ENCODE assay signal across 1 cellular context in the genomic region with DNA sequence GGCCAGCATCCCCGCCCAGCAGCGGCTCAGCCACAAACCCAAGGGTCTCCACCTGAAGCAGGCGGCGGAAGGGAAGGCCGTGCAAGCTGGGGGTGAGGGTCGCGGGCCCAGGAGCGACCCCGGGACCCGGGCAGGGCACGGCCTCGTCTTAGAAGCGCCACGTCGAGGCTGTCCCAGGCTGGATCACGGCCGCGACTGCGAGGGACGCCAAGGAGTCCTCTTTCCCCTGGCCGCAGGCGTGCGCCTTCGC.
A peak's percentile ranks its signal among the peaks of the same experiment; 100 is the strongest.
TF ChIP-seq lines count a peak whose summit lies in the region.

No MANE protein-coding gene starts in this region.

TF ChIP-seq in K562, 482 proteins besides CTCF, POLR2A, EP300 and RAD21 (continued from another document and continues in another):
- TF ChIP-seq, protein P1, sequence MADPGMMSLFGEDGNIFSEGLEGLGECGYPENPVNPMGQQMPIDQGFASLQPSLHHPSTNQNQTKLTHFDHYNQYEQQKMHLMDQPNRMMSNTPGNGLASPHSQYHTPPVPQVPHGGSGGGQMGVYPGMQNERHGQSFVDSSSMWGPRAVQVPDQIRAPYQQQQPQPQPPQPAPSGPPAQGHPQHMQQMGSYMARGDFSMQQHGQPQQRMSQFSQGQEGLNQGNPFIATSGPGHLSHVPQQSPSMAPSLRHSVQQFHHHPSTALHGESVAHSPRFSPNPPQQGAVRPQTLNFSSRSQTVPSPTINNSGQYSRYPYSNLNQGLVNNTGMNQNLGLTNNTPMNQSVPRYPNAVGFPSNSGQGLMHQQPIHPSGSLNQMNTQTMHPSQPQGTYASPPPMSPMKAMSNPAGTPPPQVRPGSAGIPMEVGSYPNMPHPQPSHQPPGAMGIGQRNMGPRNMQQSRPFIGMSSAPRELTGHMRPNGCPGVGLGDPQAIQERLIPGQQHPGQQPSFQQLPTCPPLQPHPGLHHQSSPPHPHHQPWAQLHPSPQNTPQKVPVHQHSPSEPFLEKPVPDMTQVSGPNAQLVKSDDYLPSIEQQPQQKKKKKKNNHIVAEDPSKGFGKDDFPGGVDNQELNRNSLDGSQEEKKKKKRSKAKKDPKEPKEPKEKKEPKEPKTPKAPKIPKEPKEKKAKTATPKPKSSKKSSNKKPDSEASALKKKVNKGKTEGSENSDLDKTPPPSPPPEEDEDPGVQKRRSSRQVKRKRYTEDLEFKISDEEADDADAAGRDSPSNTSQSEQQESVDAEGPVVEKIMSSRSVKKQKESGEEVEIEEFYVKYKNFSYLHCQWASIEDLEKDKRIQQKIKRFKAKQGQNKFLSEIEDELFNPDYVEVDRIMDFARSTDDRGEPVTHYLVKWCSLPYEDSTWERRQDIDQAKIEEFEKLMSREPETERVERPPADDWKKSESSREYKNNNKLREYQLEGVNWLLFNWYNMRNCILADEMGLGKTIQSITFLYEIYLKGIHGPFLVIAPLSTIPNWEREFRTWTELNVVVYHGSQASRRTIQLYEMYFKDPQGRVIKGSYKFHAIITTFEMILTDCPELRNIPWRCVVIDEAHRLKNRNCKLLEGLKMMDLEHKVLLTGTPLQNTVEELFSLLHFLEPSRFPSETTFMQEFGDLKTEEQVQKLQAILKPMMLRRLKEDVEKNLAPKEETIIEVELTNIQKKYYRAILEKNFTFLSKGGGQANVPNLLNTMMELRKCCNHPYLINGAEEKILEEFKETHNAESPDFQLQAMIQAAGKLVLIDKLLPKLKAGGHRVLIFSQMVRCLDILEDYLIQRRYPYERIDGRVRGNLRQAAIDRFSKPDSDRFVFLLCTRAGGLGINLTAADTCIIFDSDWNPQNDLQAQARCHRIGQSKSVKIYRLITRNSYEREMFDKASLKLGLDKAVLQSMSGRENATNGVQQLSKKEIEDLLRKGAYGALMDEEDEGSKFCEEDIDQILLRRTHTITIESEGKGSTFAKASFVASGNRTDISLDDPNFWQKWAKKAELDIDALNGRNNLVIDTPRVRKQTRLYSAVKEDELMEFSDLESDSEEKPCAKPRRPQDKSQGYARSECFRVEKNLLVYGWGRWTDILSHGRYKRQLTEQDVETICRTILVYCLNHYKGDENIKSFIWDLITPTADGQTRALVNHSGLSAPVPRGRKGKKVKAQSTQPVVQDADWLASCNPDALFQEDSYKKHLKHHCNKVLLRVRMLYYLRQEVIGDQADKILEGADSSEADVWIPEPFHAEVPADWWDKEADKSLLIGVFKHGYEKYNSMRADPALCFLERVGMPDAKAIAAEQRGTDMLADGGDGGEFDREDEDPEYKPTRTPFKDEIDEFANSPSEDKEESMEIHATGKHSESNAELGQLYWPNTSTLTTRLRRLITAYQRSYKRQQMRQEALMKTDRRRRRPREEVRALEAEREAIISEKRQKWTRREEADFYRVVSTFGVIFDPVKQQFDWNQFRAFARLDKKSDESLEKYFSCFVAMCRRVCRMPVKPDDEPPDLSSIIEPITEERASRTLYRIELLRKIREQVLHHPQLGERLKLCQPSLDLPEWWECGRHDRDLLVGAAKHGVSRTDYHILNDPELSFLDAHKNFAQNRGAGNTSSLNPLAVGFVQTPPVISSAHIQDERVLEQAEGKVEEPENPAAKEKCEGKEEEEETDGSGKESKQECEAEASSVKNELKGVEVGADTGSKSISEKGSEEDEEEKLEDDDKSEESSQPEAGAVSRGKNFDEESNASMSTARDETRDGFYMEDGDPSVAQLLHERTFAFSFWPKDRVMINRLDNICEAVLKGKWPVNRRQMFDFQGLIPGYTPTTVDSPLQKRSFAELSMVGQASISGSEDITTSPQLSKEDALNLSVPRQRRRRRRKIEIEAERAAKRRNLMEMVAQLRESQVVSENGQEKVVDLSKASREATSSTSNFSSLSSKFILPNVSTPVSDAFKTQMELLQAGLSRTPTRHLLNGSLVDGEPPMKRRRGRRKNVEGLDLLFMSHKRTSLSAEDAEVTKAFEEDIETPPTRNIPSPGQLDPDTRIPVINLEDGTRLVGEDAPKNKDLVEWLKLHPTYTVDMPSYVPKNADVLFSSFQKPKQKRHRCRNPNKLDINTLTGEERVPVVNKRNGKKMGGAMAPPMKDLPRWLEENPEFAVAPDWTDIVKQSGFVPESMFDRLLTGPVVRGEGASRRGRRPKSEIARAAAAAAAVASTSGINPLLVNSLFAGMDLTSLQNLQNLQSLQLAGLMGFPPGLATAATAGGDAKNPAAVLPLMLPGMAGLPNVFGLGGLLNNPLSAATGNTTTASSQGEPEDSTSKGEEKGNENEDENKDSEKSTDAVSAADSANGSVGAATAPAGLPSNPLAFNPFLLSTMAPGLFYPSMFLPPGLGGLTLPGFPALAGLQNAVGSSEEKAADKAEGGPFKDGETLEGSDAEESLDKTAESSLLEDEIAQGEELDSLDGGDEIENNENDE (IDR thresholded peaks at IDR 0.05; ENCODE audit: low read depth, low read length), result no peak
- TF ChIP-seq POLR3A (IDR thresholded peaks at IDR 0.05; ENCODE audit: borderline replicate concordance, extremely low read depth, insufficient read depth, insufficient read length) (no peak), POLR2B (IDR thresholded peaks at IDR 0.05; ENCODE audit: low read depth, partially characterized antibody) (peak; percentile 73), RBM39 (optimal IDR thresholded peaks at IDR 0.05; ENCODE audit: low read depth, low read length) (no peak), HNRNPUL1 (IDR thresholded peaks at IDR 0.05; ENCODE audit: low read length) (no peak), ZKSCAN8 (CRISPR knock-in tag; IDR thresholded peaks at IDR 0.05) (no peak), ZNF263 (CRISPR knock-in tag; IDR thresholded peaks at IDR 0.05; ENCODE audit: borderline replicate concordance) (peak; percentile 73; the same call in 1 of the 2 replicates), JUN (IDR thresholded peaks at IDR 0.05; ENCODE audit: borderline replicate concordance, low read depth, low read length) (no peak; the same call in 1 of the 2 replicates), JUN (CRISPR knock-in tag; IDR thresholded peaks at IDR 0.05; ENCODE audit: borderline replicate concordance) (peak; percentile 12), GATAD2B (IDR thresholded peaks at IDR 0.05; ENCODE audit: borderline replicate concordance) (no peak), ERF (CRISPR knock-in tag; IDR thresholded peaks at IDR 0.05) (peak; percentile 36; the same call in 1 of the 2 replicates), PHB (CRISPR knock-in tag; IDR thresholded peaks at IDR 0.05) (peak; percentile 92; the same call in 1 of the 2 replicates), ZNF830 (CRISPR knock-in tag; IDR thresholded peaks at IDR 0.05) (0 out of 2 replicates have a peak, but pooled peaks have one; percentile 20), DPF2 (IDR thresholded peaks at IDR 0.05) (peak; percentile 38; the same call in 1 of the 2 replicates), CSDE1 (IDR thresholded peaks at IDR 0.05) (no peak; a peak in 1 of 4 replicates), CBFB (CRISPR knock-in tag; IDR thresholded peaks at IDR 0.05) (peak; percentile 78; the same call in 1 of the 2 replicates), NCOA1 (IDR thresholded peaks at IDR 0.05; ENCODE audit: low read depth) (no peak), FOXM1 (IDR thresholded peaks at IDR 0.05; ENCODE audit: low read depth) (no peak), FOXM1 (CRISPR knock-in tag; IDR thresholded peaks at IDR 0.05; ENCODE audit: low read depth) (no peak), RBM22 (IDR thresholded peaks at IDR 0.05; ENCODE audit: low read depth, low read length, poor library complexity, severe bottlenecking) (no peak), NR4A1 (CRISPR knock-in tag; IDR thresholded peaks at IDR 0.05) (no peak), NR4A1 (tag; IDR thresholded peaks at IDR 0.05) (peak; percentile 44; the same call in 1 of the 2 replicates), ZNF232 (CRISPR knock-in tag; IDR thresholded peaks at IDR 0.05) (0 out of 2 replicates have a peak, but pooled peaks have one; percentile 45), ZEB2 (IDR thresholded peaks at IDR 0.05) (no peak; the same call in 1 of the 2 replicates), NR3C1 (CRISPR knock-in tag; IDR thresholded peaks at IDR 0.05) (no peak), ZFP36 (IDR thresholded peaks at IDR 0.05; ENCODE audit: low read depth, low read length, partially characterized antibody) (no peak), FOXP1 (CRISPR knock-in tag; IDR thresholded peaks at IDR 0.05) (peak; percentile 96), U2AF1 (optimal IDR thresholded peaks at IDR 0.05; ENCODE audit: low read depth, low read length) (peak; percentile 32), PHB2 (IDR thresholded peaks at IDR 0.05; ENCODE audit: low read depth) (no peak), ZNF586 (CRISPR knock-in tag; conservative IDR thresholded peaks at IDR 0.05) (no peak), RAD51 (IDR thresholded peaks at IDR 0.05; ENCODE audit: borderline replicate concordance, low read depth) (no peak), ZNF551 (CRISPR knock-in tag; IDR thresholded peaks at IDR 0.05) (no peak), YBX1 (IDR thresholded peaks at IDR 0.05) (no peak)
- TF ChIP-seq, protein P2, sequence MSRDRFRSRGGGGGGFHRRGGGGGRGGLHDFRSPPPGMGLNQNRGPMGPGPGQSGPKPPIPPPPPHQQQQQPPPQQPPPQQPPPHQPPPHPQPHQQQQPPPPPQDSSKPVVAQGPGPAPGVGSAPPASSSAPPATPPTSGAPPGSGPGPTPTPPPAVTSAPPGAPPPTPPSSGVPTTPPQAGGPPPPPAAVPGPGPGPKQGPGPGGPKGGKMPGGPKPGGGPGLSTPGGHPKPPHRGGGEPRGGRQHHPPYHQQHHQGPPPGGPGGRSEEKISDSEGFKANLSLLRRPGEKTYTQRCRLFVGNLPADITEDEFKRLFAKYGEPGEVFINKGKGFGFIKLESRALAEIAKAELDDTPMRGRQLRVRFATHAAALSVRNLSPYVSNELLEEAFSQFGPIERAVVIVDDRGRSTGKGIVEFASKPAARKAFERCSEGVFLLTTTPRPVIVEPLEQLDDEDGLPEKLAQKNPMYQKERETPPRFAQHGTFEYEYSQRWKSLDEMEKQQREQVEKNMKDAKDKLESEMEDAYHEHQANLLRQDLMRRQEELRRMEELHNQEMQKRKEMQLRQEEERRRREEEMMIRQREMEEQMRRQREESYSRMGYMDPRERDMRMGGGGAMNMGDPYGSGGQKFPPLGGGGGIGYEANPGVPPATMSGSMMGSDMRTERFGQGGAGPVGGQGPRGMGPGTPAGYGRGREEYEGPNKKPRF (IDR thresholded peaks at IDR 0.05; ENCODE audit: low read depth, low read length), result no peak
- TF ChIP-seq, protein P3, sequence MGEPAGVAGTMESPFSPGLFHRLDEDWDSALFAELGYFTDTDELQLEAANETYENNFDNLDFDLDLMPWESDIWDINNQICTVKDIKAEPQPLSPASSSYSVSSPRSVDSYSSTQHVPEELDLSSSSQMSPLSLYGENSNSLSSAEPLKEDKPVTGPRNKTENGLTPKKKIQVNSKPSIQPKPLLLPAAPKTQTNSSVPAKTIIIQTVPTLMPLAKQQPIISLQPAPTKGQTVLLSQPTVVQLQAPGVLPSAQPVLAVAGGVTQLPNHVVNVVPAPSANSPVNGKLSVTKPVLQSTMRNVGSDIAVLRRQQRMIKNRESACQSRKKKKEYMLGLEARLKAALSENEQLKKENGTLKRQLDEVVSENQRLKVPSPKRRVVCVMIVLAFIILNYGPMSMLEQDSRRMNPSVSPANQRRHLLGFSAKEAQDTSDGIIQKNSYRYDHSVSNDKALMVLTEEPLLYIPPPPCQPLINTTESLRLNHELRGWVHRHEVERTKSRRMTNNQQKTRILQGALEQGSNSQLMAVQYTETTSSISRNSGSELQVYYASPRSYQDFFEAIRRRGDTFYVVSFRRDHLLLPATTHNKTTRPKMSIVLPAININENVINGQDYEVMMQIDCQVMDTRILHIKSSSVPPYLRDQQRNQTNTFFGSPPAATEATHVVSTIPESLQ (CRISPR knock-in tag; IDR thresholded peaks at IDR 0.05), result 0 out of 2 replicates have a peak, but pooled peaks have one; percentile 47
- TF ChIP-seq, protein P4, sequence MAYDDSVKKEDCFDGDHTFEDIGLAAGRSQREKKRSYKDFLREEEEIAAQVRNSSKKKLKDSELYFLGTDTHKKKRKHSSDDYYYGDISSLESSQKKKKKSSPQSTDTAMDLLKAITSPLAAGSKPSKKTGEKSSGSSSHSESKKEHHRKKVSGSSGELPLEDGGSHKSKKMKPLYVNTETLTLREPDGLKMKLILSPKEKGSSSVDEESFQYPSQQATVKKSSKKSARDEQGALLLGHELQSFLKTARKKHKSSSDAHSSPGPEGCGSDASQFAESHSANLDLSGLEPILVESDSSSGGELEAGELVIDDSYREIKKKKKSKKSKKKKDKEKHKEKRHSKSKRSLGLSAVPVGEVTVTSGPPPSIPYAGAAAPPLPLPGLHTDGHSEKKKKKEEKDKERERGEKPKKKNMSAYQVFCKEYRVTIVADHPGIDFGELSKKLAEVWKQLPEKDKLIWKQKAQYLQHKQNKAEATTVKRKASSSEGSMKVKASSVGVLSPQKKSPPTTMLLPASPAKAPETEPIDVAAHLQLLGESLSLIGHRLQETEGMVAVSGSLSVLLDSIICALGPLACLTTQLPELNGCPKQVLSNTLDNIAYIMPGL (CRISPR knock-in tag; IDR thresholded peaks at IDR 0.05), result 0 out of 2 replicates have a peak, but pooled peaks have one; percentile 22
- TF ChIP-seq, protein P5, sequence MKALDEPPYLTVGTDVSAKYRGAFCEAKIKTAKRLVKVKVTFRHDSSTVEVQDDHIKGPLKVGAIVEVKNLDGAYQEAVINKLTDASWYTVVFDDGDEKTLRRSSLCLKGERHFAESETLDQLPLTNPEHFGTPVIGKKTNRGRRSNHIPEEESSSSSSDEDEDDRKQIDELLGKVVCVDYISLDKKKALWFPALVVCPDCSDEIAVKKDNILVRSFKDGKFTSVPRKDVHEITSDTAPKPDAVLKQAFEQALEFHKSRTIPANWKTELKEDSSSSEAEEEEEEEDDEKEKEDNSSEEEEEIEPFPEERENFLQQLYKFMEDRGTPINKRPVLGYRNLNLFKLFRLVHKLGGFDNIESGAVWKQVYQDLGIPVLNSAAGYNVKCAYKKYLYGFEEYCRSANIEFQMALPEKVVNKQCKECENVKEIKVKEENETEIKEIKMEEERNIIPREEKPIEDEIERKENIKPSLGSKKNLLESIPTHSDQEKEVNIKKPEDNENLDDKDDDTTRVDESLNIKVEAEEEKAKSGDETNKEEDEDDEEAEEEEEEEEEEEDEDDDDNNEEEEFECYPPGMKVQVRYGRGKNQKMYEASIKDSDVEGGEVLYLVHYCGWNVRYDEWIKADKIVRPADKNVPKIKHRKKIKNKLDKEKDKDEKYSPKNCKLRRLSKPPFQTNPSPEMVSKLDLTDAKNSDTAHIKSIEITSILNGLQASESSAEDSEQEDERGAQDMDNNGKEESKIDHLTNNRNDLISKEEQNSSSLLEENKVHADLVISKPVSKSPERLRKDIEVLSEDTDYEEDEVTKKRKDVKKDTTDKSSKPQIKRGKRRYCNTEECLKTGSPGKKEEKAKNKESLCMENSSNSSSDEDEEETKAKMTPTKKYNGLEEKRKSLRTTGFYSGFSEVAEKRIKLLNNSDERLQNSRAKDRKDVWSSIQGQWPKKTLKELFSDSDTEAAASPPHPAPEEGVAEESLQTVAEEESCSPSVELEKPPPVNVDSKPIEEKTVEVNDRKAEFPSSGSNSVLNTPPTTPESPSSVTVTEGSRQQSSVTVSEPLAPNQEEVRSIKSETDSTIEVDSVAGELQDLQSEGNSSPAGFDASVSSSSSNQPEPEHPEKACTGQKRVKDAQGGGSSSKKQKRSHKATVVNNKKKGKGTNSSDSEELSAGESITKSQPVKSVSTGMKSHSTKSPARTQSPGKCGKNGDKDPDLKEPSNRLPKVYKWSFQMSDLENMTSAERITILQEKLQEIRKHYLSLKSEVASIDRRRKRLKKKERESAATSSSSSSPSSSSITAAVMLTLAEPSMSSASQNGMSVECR (CRISPR knock-in tag; IDR thresholded peaks at IDR 0.05), result peak; percentile 94
- TF ChIP-seq, protein P6, sequence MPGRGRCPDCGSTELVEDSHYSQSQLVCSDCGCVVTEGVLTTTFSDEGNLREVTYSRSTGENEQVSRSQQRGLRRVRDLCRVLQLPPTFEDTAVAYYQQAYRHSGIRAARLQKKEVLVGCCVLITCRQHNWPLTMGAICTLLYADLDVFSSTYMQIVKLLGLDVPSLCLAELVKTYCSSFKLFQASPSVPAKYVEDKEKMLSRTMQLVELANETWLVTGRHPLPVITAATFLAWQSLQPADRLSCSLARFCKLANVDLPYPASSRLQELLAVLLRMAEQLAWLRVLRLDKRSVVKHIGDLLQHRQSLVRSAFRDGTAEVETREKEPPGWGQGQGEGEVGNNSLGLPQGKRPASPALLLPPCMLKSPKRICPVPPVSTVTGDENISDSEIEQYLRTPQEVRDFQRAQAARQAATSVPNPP (IDR thresholded peaks at IDR 0.05; ENCODE audit: borderline replicate concordance, insufficient read depth, insufficient read length), result no peak
